1 cellular context compared by ENCODE assay signal in the genomic region with DNA sequence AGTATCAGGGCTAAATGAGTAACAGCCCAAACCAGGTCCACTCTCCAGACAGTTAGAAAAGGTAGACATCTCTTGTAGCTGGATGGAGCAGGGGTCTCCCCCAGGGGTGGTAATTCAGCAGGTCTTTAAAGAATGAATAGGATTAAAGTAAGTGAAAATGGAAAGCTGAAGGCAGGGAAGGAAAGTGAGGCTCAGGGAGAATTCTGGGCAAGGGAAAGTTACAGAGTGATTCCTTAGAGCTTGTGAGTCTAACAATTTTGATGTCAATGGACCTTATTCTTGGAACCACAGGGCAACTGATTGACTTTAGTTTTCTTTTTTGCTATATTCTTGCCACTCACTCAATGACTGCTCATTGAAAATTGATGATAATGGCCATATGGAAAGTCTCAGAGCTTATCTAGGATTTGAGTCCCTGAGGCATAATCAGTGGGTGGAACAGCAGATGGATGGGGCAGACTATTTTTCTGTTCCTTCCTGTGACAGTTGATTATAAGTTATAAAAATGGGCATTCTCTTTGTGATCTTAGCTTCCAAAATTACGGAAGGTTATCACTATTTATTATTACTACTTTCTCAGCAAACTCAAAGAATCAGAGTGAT.
TF ChIP-seq lines count a peak whose summit lies in the region.

No MANE protein-coding gene starts in this region.

TF ChIP-seq in SK-N-SH, 30 proteins besides CTCF, POLR2A, EP300 and RAD21 (continued from another document):
- TF ChIP-seq, protein P1, sequence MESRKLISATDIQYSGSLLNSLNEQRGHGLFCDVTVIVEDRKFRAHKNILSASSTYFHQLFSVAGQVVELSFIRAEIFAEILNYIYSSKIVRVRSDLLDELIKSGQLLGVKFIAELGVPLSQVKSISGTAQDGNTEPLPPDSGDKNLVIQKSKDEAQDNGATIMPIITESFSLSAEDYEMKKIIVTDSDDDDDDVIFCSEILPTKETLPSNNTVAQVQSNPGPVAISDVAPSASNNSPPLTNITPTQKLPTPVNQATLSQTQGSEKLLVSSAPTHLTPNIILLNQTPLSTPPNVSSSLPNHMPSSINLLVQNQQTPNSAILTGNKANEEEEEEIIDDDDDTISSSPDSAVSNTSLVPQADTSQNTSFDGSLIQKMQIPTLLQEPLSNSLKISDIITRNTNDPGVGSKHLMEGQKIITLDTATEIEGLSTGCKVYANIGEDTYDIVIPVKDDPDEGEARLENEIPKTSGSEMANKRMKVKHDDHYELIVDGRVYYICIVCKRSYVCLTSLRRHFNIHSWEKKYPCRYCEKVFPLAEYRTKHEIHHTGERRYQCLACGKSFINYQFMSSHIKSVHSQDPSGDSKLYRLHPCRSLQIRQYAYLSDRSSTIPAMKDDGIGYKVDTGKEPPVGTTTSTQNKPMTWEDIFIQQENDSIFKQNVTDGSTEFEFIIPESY (IDR thresholded peaks at IDR 0.05; ENCODE audit: borderline replicate concordance, low read depth), result no peak
- TF ChIP-seq TEAD4 (IDR thresholded peaks at IDR 0.05; ENCODE audit: borderline replicate concordance, insufficient read depth) (no peak), RXRA (IDR thresholded peaks at IDR 0.05; ENCODE audit: borderline replicate concordance, low read depth) (no peak), MEF2A (IDR thresholded peaks at IDR 0.05; ENCODE audit: borderline replicate concordance, low read depth) (no peak), SIN3A (IDR thresholded peaks at IDR 0.05; ENCODE audit: borderline replicate concordance, low read depth, low read length) (no peak), EZH2phosphoT487 (IDR thresholded peaks at IDR 0.05; ENCODE audit: borderline replicate concordance, low read depth) (no peak), GABPA (IDR thresholded peaks at IDR 0.05; ENCODE audit: low read depth) (no peak), NFIC (IDR thresholded peaks at IDR 0.05; ENCODE audit: borderline replicate concordance) (no peak), NRF1 (IDR thresholded peaks at IDR 0.05; ENCODE audit: low read depth, low read length) (no peak), POLR2AphosphoS5 (IDR thresholded peaks at IDR 0.05; ENCODE audit: low read depth, low read length) (0 out of 2 replicates have a peak, but pooled peaks have one; percentile 36), FOSL2 (IDR thresholded peaks at IDR 0.05; ENCODE audit: borderline replicate concordance, low read depth) (no peak), GATA2 (CRISPR knock-in tag; IDR thresholded peaks at IDR 0.05) (peak; percentile 94), RCOR1 (IDR thresholded peaks at IDR 0.05; ENCODE audit: low read length) (peak; percentile 84), MAX (IDR thresholded peaks at IDR 0.05; ENCODE audit: low read depth) (no peak), CHD2 (IDR thresholded peaks at IDR 0.05; ENCODE audit: low read length, partially characterized antibody) (peak; percentile 71), JUND (IDR thresholded peaks at IDR 0.05) (no peak), TAF1 (IDR thresholded peaks at IDR 0.05; ENCODE audit: borderline replicate concordance, low read depth, low read length) (no peak), RFX5 (IDR thresholded peaks at IDR 0.05; ENCODE audit: low read length) (no peak), SMC3 (IDR thresholded peaks at IDR 0.05; ENCODE audit: low read depth, low read length) (no peak), TCF12 (IDR thresholded peaks at IDR 0.05) (peak; percentile 55), REST (IDR thresholded peaks at IDR 0.05; ENCODE audit: low read depth, low read length) (no peak)
- TF ChIP-seq, protein P2, sequence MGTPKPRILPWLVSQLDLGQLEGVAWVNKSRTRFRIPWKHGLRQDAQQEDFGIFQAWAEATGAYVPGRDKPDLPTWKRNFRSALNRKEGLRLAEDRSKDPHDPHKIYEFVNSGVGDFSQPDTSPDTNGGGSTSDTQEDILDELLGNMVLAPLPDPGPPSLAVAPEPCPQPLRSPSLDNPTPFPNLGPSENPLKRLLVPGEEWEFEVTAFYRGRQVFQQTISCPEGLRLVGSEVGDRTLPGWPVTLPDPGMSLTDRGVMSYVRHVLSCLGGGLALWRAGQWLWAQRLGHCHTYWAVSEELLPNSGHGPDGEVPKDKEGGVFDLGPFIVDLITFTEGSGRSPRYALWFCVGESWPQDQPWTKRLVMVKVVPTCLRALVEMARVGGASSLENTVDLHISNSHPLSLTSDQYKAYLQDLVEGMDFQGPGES (IDR thresholded peaks at IDR 0.05; ENCODE audit: low read depth, low read length), result no peak
- TF ChIP-seq, protein P3, sequence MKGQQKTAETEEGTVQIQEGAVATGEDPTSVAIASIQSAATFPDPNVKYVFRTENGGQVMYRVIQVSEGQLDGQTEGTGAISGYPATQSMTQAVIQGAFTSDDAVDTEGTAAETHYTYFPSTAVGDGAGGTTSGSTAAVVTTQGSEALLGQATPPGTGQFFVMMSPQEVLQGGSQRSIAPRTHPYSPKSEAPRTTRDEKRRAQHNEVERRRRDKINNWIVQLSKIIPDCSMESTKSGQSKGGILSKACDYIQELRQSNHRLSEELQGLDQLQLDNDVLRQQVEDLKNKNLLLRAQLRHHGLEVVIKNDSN (IDR thresholded peaks at IDR 0.05; ENCODE audit: borderline replicate concordance, low read depth), result no peak
